Comparison of ENCODE assay signal across 1 cellular context in genomic region chr11:72102946-72103753, GRCh38.
TF ChIP-seq lines count a peak whose summit lies in the region.

LAMTOR1 (minus strand) TSS chr11:72103297; CDS start chr11:72103224, 73 bp downstream.

TF ChIP-seq in WTC11, 78 proteins besides CTCF, POLR2A, EP300 and RAD21 (continued from another document and continues in another):
- no peak for TF ChIP-seq ZNF425 (CRISPR knock-in tag; conservative IDR thresholded peaks at IDR 0.05)
- no peak for TF ChIP-seq JUN (CRISPR knock-in tag; IDR thresholded peaks at IDR 0.05)
- TF ChIP-seq STAT6 (CRISPR knock-in tag; conservative IDR thresholded peaks at IDR 0.05; ENCODE audit: low read depth), result no peak
- no peak for TF ChIP-seq ARID4B (CRISPR knock-in tag; IDR thresholded peaks at IDR 0.05; ENCODE audit: borderline replicate concordance)
- peak; percentile 98 for TF ChIP-seq USF2 (CRISPR knock-in tag; IDR thresholded peaks at IDR 0.05)
- TF ChIP-seq ZNF281 (CRISPR knock-in tag; IDR thresholded peaks at IDR 0.05), result 0 out of 2 replicates have a peak, but pooled peaks have one; percentile 22
- TF ChIP-seq FOXK1 (CRISPR knock-in tag; IDR thresholded peaks at IDR 0.05), result peak; percentile 68
- peak; percentile 54; the same call in 1 of the 2 replicates for TF ChIP-seq NFYB (CRISPR knock-in tag; conservative IDR thresholded peaks at IDR 0.05; ENCODE audit: low read depth)
- TF ChIP-seq ZNF532 (CRISPR knock-in tag; IDR thresholded peaks at IDR 0.05; ENCODE audit: borderline replicate concordance), result no peak
- no peak for TF ChIP-seq E2F1 (CRISPR knock-in tag; IDR thresholded peaks at IDR 0.05)
- TF ChIP-seq PRRX2 (CRISPR knock-in tag; IDR thresholded peaks at IDR 0.05), result no peak
- no peak for TF ChIP-seq ATF6 (CRISPR knock-in tag; IDR thresholded peaks at IDR 0.05)
- no peak for TF ChIP-seq CBFB (CRISPR knock-in tag; IDR thresholded peaks at IDR 0.05; ENCODE audit: low read depth)
- TF ChIP-seq SMAD3 (CRISPR knock-in tag; IDR thresholded peaks at IDR 0.05; ENCODE audit: borderline replicate concordance), result peak; percentile 11; the same call in 1 of the 2 replicates
- TF ChIP-seq ZNF138 (CRISPR knock-in tag; conservative IDR thresholded peaks at IDR 0.05), result no peak
- TF ChIP-seq NR1H2 (CRISPR knock-in tag; IDR thresholded peaks at IDR 0.05), result no peak
- no peak for TF ChIP-seq ZNF512 (CRISPR knock-in tag; IDR thresholded peaks at IDR 0.05; ENCODE audit: borderline replicate concordance)
- no peak for TF ChIP-seq EMX1 (CRISPR knock-in tag; IDR thresholded peaks at IDR 0.05)
- no peak for TF ChIP-seq TEAD4 (CRISPR knock-in tag; IDR thresholded peaks at IDR 0.05)
- no peak for TF ChIP-seq ELF4 (CRISPR knock-in tag; IDR thresholded peaks at IDR 0.05; ENCODE audit: low read depth)
- TF ChIP-seq ZNF423 (CRISPR knock-in tag; IDR thresholded peaks at IDR 0.05), result no peak
- 0 out of 2 replicates have a peak, but pooled peaks have one; percentile 54 for TF ChIP-seq MAX (CRISPR knock-in tag; IDR thresholded peaks at IDR 0.05)
- no peak for TF ChIP-seq RELA (CRISPR knock-in tag; IDR thresholded peaks at IDR 0.05; ENCODE audit: borderline replicate concordance)
- TF ChIP-seq MXD4 (CRISPR knock-in tag; IDR thresholded peaks at IDR 0.05; ENCODE audit: borderline replicate concordance), result no peak
- no peak for TF ChIP-seq ZSCAN18 (CRISPR knock-in tag; IDR thresholded peaks at IDR 0.05)
- TF ChIP-seq GRHL2 (CRISPR knock-in tag; IDR thresholded peaks at IDR 0.05; ENCODE audit: insufficient replicate concordance, severe bottlenecking), result no peak
